9 cellular contexts compared by ENCODE assay signal in the genomic region with DNA sequence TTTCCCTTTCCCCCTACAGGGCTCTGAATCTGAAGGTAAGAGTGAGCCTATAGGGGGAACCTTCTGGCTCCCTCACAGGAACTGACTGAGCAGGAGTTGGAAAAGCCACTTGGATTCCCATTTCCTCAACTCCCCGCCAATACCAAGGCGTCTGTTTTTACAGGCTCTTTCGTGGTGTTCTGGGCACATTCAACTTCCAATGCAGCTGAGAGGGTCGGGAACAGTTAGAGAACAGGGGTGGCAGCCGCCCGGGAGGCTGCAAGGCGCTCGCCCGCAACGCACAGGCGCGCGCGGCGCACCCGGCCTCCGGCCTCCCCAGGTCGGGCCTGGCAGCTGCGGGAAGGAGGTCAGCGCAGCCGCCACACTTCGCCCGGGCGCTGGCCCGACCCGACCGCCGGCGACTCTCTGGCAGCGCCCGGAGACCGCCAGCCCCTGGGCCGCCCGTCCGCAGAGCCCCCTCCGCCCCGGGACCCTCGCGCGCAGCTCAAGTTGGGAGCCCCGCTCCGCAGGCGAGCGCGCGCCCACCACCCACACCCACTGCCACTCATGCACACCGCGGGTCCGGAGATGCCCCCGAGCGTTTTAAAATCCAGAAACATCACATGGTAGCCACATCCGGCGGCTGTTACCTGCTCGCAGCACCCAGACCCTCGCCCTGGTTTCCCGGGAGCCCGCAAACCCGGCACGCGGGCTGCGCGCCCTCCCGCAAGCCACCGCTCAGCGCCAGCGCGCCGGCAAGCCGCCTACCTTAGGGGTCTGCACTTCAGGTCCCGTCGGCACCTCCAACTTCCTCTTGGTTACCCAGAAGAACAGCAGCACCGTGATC. TPM values are rescaled to one million over a fixed set of nuclear protein-coding genes. Genes with fewer than 3 reads are reported as not detected.
A peak's percentile ranks its signal among the peaks of the same experiment; 100 is the strongest.
DNase-seq lines count a peak whose midpoint lies in the region; FAIRE-seq and TF ChIP-seq lines count a peak whose summit lies in the region.
"Had no signal": no experiment of that assay in that cellular context is flagged by ENCODE, and none has a peak within 500 bp of the region (broad histone marks: within the 10 kb centered on the region; RNA-seq: fewer than 3 reads in every experiment).

No MANE protein-coding gene starts in this region.

- peak overlapping the region in 3 of 4 donors; percentile 51 to 63 (median 59) for H3K27ac ChIP-seq in esophagus squamous epithelium
- H3K27ac ChIP-seq in neuronal stem cell (replicated peaks; ENCODE audit: low read length) = no peak overlapping the region

- H3K27me3 ChIP-seq in esophagus squamous epithelium (peaks cover 0 to 53% (median 3%) of the 10 kb centered on the region in 4 donors), neuronal stem cell (ENCODE audit: control insufficient read depth in 3 of 3, insufficient read depth in 3 of 3, low read depth in 1 of 3, low read length in 3 of 3) (peaks cover 2 to 97% (median 34%) of the 10 kb centered on the region in 3 experiments)

- H3K4me2 ChIP-seq in neuronal stem cell (ENCODE audit: insufficient read depth, low read length, poor library complexity, severe bottlenecking) = peak overlapping the region; percentile 88

- no peaks in the 10 kb centered on the region for H3K79me1 ChIP-seq in neuronal stem cell (ENCODE audit: low read depth, low read length)

- no peak overlapping the region for H3K23ac ChIP-seq in neuronal stem cell (ENCODE audit: low read depth, low read length, poor library complexity)

- no peaks in the 10 kb centered on the region for H3K36me3 ChIP-seq in esophagus squamous epithelium
- H3K36me3 ChIP-seq in neuronal stem cell (replicated peaks in 1 of 2; ENCODE audit: control insufficient read depth in 2 of 2, insufficient read depth in 2 of 2, low read length in 2 of 2) = no peaks in the 10 kb centered on the region

- peak overlapping the region; percentile 91 for H3K18ac ChIP-seq in neuronal stem cell (ENCODE audit: low read length)

- no peak overlapping the region for H3K4ac ChIP-seq in neuronal stem cell (ENCODE audit: low read length)

- H2BK5ac ChIP-seq in neuronal stem cell (ENCODE audit: low read length) = peak overlapping the region; percentile 19

- H4K91ac ChIP-seq in neuronal stem cell (ENCODE audit: low read depth, low read length, poor library complexity) = no peak overlapping the region

- no peak for TF ChIP-seq CTCF in esophagus squamous epithelium (IDR thresholded peaks at IDR 0.05)

- TF ChIP-seq POLR2A in esophagus squamous epithelium (IDR thresholded peaks at IDR 0.05) = no peak

- no peak overlapping the region for H2AK5ac ChIP-seq in neuronal stem cell (ENCODE audit: low read depth, low read length)

- DNase-seq in activated CD8-positive, alpha-beta memory T cell treated with anti-CD3 and anti-CD28 coated beads for 24 hours = peak; percentile 59
- no peak for DNase-seq in activated CD8-positive, alpha-beta memory T cell treated with anti-CD3 and anti-CD28 coated beads, Interleukin-2, amount 50 U/mL, for 4 hours
- peak; percentile 36 for DNase-seq in RCC 7860 (ENCODE audit: low spot score)
- DNase-seq in esophagus squamous epithelium (lab: John Stamatoyannopoulos, UW) = no peak
- DNase-seq in neuronal stem cell (ENCODE audit: low spot score) = peak; percentile 14
- no peak for DNase-seq in SW480 (ENCODE audit: low spot score)
- DNase-seq in stimulated activated naive CD4-positive, alpha-beta T cell (lab: John Stamatoyannopoulos, UW) = no peak
- no peak for DNase-seq in OCI-M1 (lab: John Stamatoyannopoulos, UW)

- H3K9ac ChIP-seq in neuronal stem cell (ENCODE audit: low read depth, low read length, poor library complexity) = peak overlapping the region; percentile 70

- peak overlapping the region; percentile 89 for H2AFZ ChIP-seq in neuronal stem cell (ENCODE audit: low read length)

- H4K8ac ChIP-seq in neuronal stem cell (ENCODE audit: low read depth, low read length) = no peak overlapping the region

- H2BK120ac ChIP-seq in neuronal stem cell (ENCODE audit: low read depth, low read length) = no peak overlapping the region

- H3K4me1 ChIP-seq in esophagus squamous epithelium (peaks cover 8 to 36% (median 11%) of the 10 kb centered on the region in 3 donors), neuronal stem cell (ENCODE audit: control insufficient read depth in 2 of 2, insufficient read depth in 1 of 2, low read depth in 1 of 2, low read length in 2 of 2) (no peaks in the 10 kb centered on the region)

- no peak overlapping the region for H3K14ac ChIP-seq in neuronal stem cell (ENCODE audit: low read length)

- no peak overlapping the region for H2BK12ac ChIP-seq in neuronal stem cell (ENCODE audit: low read length)

- peak overlapping the region; percentile 62 for H2BK15ac ChIP-seq in neuronal stem cell (ENCODE audit: low read length)

- 0% methylated on average over 4 to 12 of the region's 72 CpGs for WGBS in esophagus squamous epithelium, 2 donors
- no CpG with 5 or more reads among the region's 72 CpGs for WGBS in neuronal stem cell (ENCODE audit: extremely low coverage in 2 of 2, insufficient read length in 2 of 2, insufficient replicate concordance in 1 of 2), 2 donors

- peak; percentile 14 for FAIRE-seq in RCC 7860 (lab: Jason Lieb, UNC)
- FAIRE-seq: colon had no signal

- H3K4me3 ChIP-seq in esophagus squamous epithelium = peak overlapping the region; percentile 60 to 70 (median 63)
- peak overlapping the region in 1 of 2 donors; percentile 82 for H3K4me3 ChIP-seq in neuronal stem cell (ENCODE audit: low read length in 2 of 2)

- H3K9me3 ChIP-seq in esophagus squamous epithelium (no peaks in the 10 kb centered on the region), neuronal stem cell (replicated peaks in 1 of 2; ENCODE audit: control insufficient read depth in 2 of 2, insufficient read depth in 1 of 2, low read depth in 1 of 2, low read length in 2 of 2) (no peaks in the 10 kb centered on the region)

- intact Hi-C loops in esophagus squamous epithelium (cut with DNase I) = no loop called here

RNA-seq across cellular contexts. Expression of gene GALNT14, which starts 0.8 kb away (rescaled TPM):
- 10 to 100 TPM; 18.6 to 29.0 (median 21.3) TPM for total RNA-seq in esophagus squamous epithelium
- 1.7 TPM for polyA plus RNA-seq in neuronal stem cell (2013, experiment 1 of 2)
- 1.5 TPM for polyA plus RNA-seq in neuronal stem cell (2013, experiment 2 of 2)

Comparison
In these comparisons a context has a peak if more than half of its experiments do, and no peak if none do; other contexts are left out.
1. DNase-seq: peak in activated CD8-positive, alpha-beta memory T cell treated with anti-CD3 and anti-CD28 coated beads for 24 hours (single experiment), RCC 7860 (single experiment) and neuronal stem cell (single experiment); none in activated CD8-positive, alpha-beta memory T cell treated with anti-CD3 and anti-CD28 coated beads, Interleukin-2, amount 50 U/mL, for 4 hours (single experiment), esophagus squamous epithelium (single experiment), SW480 (single experiment), stimulated activated naive CD4-positive, alpha-beta T cell (0 of 6) and OCI-M1 (single experiment).